Comparison of ENCODE assay signal across 8 cellular contexts in the genomic region with DNA sequence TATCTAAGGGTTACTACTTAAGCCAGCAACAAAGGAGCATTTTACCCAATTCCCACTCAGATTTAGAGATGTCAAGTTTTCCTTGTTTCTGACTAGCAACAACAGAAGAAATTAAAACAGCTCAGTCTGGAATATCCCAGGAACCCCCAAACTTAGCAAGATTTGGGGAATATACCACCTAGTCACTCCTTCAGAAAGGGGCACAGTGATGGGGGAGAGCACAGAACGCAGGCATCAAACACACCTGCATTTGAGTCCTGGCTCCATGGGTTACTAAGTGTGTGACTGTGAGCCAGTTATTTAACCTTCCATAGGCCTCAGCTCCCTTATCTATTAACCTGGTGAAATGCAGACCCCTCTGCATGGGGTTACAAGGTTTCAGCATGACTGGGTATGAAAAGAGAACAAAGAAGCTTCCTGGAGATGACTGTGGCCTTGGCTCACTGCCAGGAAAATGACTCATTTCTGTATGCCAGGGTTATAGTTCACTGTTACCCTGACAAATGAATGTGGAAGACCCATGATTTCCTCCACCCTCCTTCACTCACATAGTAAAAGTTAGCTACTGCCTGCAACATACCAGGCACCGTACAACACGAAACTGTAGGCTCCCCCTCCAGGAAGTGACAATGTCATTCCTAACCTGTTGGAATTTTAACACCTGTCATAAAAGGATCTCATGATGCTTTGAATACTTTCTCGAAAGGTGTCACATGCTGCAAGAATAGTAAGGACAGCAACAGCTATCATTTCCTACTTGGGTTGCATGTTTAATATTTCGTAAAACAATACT.
A peak's percentile ranks its signal among the peaks of the same experiment; 100 is the strongest.
DNase-seq lines count a peak whose midpoint lies in the region; FAIRE-seq and TF ChIP-seq lines count a peak whose summit lies in the region.

No MANE protein-coding gene starts in this region.

- H3K27ac ChIP-seq in SJCRH30, result no peak overlapping the region
- H3K27ac ChIP-seq in iPS-20b (ENCODE audit: low read length), result peak overlapping the region; percentile 1

- FAIRE-seq in D721Med (lab: Jason Lieb, UNC), result no peak

- H3K4me3 ChIP-seq in SJCRH30 (no peak overlapping the region), iPS-20b (ENCODE audit: low read length) (no peak overlapping the region)

- H3K4me1 ChIP-seq in SJCRH30 (peaks cover 11% of the 10 kb centered on the region), iPS-20b (ENCODE audit: insufficient read depth, low read length) (peaks cover 37% of the 10 kb centered on the region)

- H3K27me3 ChIP-seq in SJCRH30 (no peaks in the 10 kb centered on the region), iPS-20b (ENCODE audit: insufficient read depth, low read length) (no peaks in the 10 kb centered on the region)

- POLR2A ChIA-PET in GM10248 (lab: Yijun Ruan, JAX), result no interaction called here

- H3K9me3 ChIP-seq in SJCRH30 (replicated peaks), result no peaks in the 10 kb centered on the region; the same call in 1 of the 2 replicates
- peaks cover 12% of the 10 kb centered on the region for H3K9me3 ChIP-seq in iPS-20b (ENCODE audit: insufficient read depth, low read depth, low read length)

- DNase-seq in GM10248 (ENCODE audit: extremely low spot score) (peak; percentile 68), HCEC 1CT (peak; percentile 85), Kasumi-1 (lab: John Stamatoyannopoulos, UW) (peak; percentile 86 to 88), SJCRH30 (peak; percentile 83 to 86), D721Med (ENCODE audit: insufficient read length, low spot score) (no peak)
- DNase-seq in activated effector memory CD4-positive, alpha-beta T cell treated with anti-CD3 and anti-CD28 coated beads, Interleukin-2, amount 50 U/mL, for 16 hours, result peak; percentile 85
- DNase-seq in stimulated activated CD4-positive, alpha-beta T cell treated with anti-CD3 and anti-CD28 coated beads, Interleukin-2, amount 100 ng/mL, for 24 hours, result peak; percentile 87 to 89

- TF ChIP-seq CTCF in GM10248 (IDR thresholded peaks at IDR 0.05; ENCODE audit: control extremely low read depth, extremely low read depth, low read depth, missing control alignments), result no peak
- no peak for TF ChIP-seq CTCF in D721Med (IDR thresholded peaks at IDR 0.05; ENCODE audit: insufficient read depth, missing control alignments)

- H3K9ac ChIP-seq in iPS-20b (ENCODE audit: low read depth, low read length), result no peak overlapping the region

- H3K36me3 ChIP-seq in SJCRH30 (no peaks in the 10 kb centered on the region), iPS-20b (ENCODE audit: insufficient read depth, low read depth, low read length) (no peaks in the 10 kb centered on the region)

- CTCF ChIA-PET in GM10248 (lab: Yijun Ruan, JAX), result interaction anchor here (1.0 to 1.4 kb wide), 4 partner anchors 16 to 738 kb away, joined by 3 to 10 read pairs (median 4); partner anchors contain the start of gene CCDC83
